8 cellular contexts compared by ENCODE assay signal in the genomic region with DNA sequence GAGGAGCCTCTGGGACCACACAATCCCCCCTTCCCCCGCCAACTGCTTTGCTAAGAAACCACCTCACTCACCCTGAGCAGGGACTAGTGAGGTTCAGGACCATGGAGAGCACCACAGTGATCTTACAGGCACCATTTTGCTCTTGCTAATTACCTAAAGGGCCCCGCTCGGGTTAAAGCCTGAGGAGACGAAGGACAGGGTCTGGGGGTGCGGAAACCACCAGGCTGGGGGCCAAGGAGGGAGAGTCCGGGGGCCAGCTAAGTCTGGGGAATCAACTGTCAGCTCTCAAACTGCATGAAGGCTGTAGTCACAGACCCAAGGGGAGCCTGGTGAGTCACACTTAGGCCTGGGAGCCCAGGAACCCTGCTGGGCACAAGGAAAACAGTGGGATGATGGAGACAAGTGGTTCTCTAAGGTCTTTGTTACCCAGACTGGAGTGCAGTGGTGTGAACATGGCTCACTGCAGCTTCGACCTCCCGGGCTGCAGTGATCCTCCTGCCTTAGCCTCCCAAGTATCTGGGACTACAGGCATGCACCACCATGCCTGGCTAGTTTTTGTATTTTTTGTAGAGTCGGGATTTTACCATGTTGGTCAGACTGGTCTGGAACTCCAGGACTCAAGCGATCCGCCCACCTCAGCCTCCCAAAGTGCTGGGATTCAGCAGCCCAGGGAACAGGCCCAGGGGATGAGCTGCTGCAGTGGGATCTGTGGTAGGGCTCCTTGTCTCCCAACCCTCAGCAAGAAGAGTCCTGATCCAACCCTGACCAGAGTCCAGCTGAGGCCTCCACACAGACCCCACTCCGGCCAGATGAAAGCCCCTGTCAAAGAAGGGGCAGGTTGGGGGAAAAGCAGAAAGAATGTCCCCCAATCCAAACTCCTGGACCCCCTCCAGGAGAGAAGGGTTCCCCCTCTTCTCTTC.
DNase-seq lines count a peak whose midpoint lies in the region; TF ChIP-seq lines count a peak whose summit lies in the region.

No MANE protein-coding gene starts in this region.

- peak; percentile 50 for DNase-seq in Caki2 (ENCODE audit: low read depth)
- peak; percentile 76 for DNase-seq in HuH-7.5 (ENCODE audit: low spot score)
- peak; percentile 24 to 43 for DNase-seq in activated CD4-positive, alpha-beta T cell treated with anti-CD3 and anti-CD28 coated beads, Interleukin-2, amount 50 U/mL, for 48 hours
- DNase-seq in fibroblast of the conjunctiva (ENCODE audit: low read depth): peak; percentile 31
- DNase-seq in spleen: peak; percentile 49
- DNase-seq in NCI-H774 (lab: John Stamatoyannopoulos, UW): no peak
- no peak for DNase-seq in NCI-H2107 (lab: John Stamatoyannopoulos, UW)
- no peak for DNase-seq in NCI-H526 treated with DMSO at 0.1 percent for 48 hours (lab: John Stamatoyannopoulos, UW)

- H3K27ac ChIP-seq in spleen: no peak overlapping the region

- H3K4me3 ChIP-seq in spleen: no peak overlapping the region

- peaks cover 0 to 18% (median 7%) of the 10 kb centered on the region in 6 donors for H3K4me1 ChIP-seq in spleen

- H3K27me3 ChIP-seq in spleen (replicated peaks in 1 of 7): peaks cover 0 to 15% (median 0%) of the 10 kb centered on the region in 7 donors

- in situ Hi-C loops in Caki2 (cut with HindIII; ENCODE audit: low pct_unique_long_range_greater_than_20kb, low sequenced_read_pairs): no loop called here

- H3K36me3 ChIP-seq in spleen: no peaks in the 10 kb centered on the region

- no peak for TF ChIP-seq POLR2A in spleen (IDR thresholded peaks at IDR 0.05)

- 46 to 59% (median 58%) methylated on average over 10 to 12 of the region's 12 CpGs for WGBS in spleen, 5 donors

- intact Hi-C loops in spleen (cut with DNase I; ENCODE audit: low total_unique reads): no loop called here

- no peak for TF ChIP-seq CTCF in spleen (IDR thresholded peaks at IDR 0.05 in 8 of 11, conservative IDR thresholded peaks at IDR 0.05 in 3 of 11)

- no peaks in the 10 kb centered on the region for H3K9me3 ChIP-seq in spleen

Comparison
In these comparisons a context has a peak if more than half of its experiments do, and no peak if none do; other contexts are left out.
1. DNase-seq: peak in Caki2 (single experiment), HuH-7.5 (single experiment), activated CD4-positive, alpha-beta T cell treated with anti-CD3 and anti-CD28 coated beads, Interleukin-2, amount 50 U/mL, for 48 hours (2 of 2), fibroblast of the conjunctiva (single experiment) and spleen (single experiment); none in NCI-H774 (single experiment), NCI-H2107 (single experiment) and NCI-H526 treated with DMSO at 0.1 percent for 48 hours (single experiment).